Comparison of ENCODE assay signal across 1 cellular context in genomic region chr2:127256381-127256780, GRCh38.
TF ChIP-seq lines count a peak whose summit lies in the region.

No MANE protein-coding gene starts in this region.

TF ChIP-seq in WTC11, 78 proteins besides CTCF, POLR2A, EP300 and RAD21 (continued from another document):
- no peak for TF ChIP-seq PRDM15 (CRISPR knock-in tag; IDR thresholded peaks at IDR 0.05)
- no peak for TF ChIP-seq USF1 (CRISPR knock-in tag; IDR thresholded peaks at IDR 0.05)
- TF ChIP-seq ETV6 (CRISPR knock-in tag; IDR thresholded peaks at IDR 0.05), result no peak
- no peak for TF ChIP-seq TEAD1 (CRISPR knock-in tag; IDR thresholded peaks at IDR 0.05)
- TF ChIP-seq ATF3 (CRISPR knock-in tag; conservative IDR thresholded peaks at IDR 0.05), result no peak
- no peak for TF ChIP-seq CBFB (CRISPR knock-in tag; IDR thresholded peaks at IDR 0.05; ENCODE audit: low read depth)
- no peak for TF ChIP-seq ZNF138 (CRISPR knock-in tag; conservative IDR thresholded peaks at IDR 0.05)
- no peak for TF ChIP-seq HMGXB4 (CRISPR knock-in tag; IDR thresholded peaks at IDR 0.05)
